In genomic region chr12:97643961-97644360, GRCh38 we compare ENCODE assay signal across 16 cellular contexts.
"Had no signal": no experiment of that assay in that cellular context is flagged by ENCODE, and none has a peak within 500 bp of the region (broad histone marks: within the 10 kb centered on the region; RNA-seq: fewer than 3 reads in every experiment).

No MANE protein-coding gene starts in this region.

- DNase-seq: activated CD4-positive, alpha-beta T cell treated with anti-CD3 and anti-CD28 coated beads, Interleukin-2, amount 10 ng/mL, durations not matched to agents 24 days and 14 days; activated CD8-positive, alpha-beta T cell treated with anti-CD3 and anti-CD28 coated beads for 36 hours; activated naive CD4-positive, alpha-beta T cell treated with anti-CD3 and anti-CD28 coated beads for 36 hours; activated naive CD8-positive, alpha-beta T cell treated with anti-CD3 and anti-CD28 coated beads, Interleukin-2, amount 50 U/mL, for 24 hours; activated T-cell treated with anti-CD3 and anti-CD28 coated beads, Interleukin-2, amount 50 U/mL, for 24 hours; anterior cingulate cortex; brain microvascular endothelial cell; colonic mucosa; left ventricle myocardium superior; pancreas; stimulated activated CD4-positive, alpha-beta T cell treated with anti-CD3 and anti-CD28 coated beads, Interleukin-4, amount 100 ng/mL, for 24 hours; stomach; T1000 had no signal

- H3K27ac ChIP-seq: brain microvascular endothelial cell, colonic mucosa, pancreas, stomach, upper lobe of left lung had no signal

- H3K36me3 ChIP-seq: brain microvascular endothelial cell, colonic mucosa, pancreas, stomach, upper lobe of left lung had no signal

- H3K4me3 ChIP-seq: colonic mucosa, pancreas, smooth muscle cell, stomach, upper lobe of left lung had no signal

- H3K4me1 ChIP-seq: colonic mucosa, pancreas, stomach, upper lobe of left lung had no signal

- ATAC-seq: activated CD8-positive, alpha-beta T cell treated with anti-CD3 and anti-CD28 coated beads for 36 hours; activated naive CD8-positive, alpha-beta T cell treated with anti-CD3 and anti-CD28 coated beads, Interleukin-2, amount 50 U/mL, for 24 hours; left ventricle myocardium superior; pancreas; stimulated activated effector memory CD8-positive, alpha-beta T cell treated with anti-CD3 and anti-CD28 coated beads, Interleukin-12 subunit alpha, Interleukin-12 subunit beta, amount 100 ng/mL, for 72 hours had no signal

- H3K27me3 ChIP-seq: brain microvascular endothelial cell, colonic mucosa, pancreas, stomach, upper lobe of left lung had no signal

- H3K9me3 ChIP-seq: colonic mucosa, pancreas, stomach, upper lobe of left lung had no signal
